17 cellular contexts compared by ENCODE assay signal in the genomic region with DNA sequence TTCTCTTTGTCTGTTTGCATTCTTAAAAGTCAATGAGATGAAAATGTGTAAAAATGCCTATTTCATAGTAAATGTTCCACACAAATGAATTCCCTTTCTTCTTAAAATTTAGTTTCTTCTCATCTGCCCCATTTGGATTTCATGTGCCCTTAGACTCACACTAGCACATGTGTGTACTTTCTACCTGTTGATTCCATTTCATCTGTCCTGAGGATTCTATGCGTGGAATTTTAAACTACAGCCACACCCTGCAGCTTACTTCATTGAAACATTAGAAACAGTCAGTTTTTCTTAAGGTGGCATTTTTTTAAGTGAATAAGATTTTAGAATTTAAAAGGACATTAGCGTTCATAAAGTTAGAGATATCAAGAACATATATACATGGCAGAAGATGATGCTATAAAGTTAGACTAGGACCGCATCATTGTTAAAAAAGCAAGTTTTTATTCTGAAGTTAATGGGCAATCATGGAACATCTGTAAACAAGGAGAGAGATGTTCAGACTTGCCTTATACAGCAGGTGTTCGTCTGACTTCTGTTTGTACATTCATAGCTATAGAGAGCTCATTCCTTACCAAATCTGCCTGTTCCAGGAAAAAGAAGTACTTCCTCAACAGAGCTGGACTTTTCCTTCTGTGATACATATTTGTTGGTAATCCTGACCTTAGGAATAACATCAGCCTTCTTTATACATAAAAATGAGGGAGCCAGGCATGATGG. TPM values are rescaled to one million over a fixed set of nuclear protein-coding genes. Genes with fewer than 3 reads are reported as not detected.
A peak's percentile ranks its signal among the peaks of the same experiment; 100 is the strongest.
DNase-seq lines count a peak whose midpoint lies in the region; ATAC-seq, FAIRE-seq and TF ChIP-seq lines count a peak whose summit lies in the region.
"Had no signal": no experiment of that assay in that cellular context is flagged by ENCODE, and none has a peak within 500 bp of the region (broad histone marks: within the 10 kb centered on the region; RNA-seq: fewer than 3 reads in every experiment).

No MANE protein-coding gene starts in this region.

- no peak overlapping the region for H2AFZ ChIP-seq in mammary epithelial cell (ENCODE audit: low read depth, low read length)
- H2AFZ ChIP-seq in trophoblast cell (ENCODE audit: insufficient read depth, low read length, poor library complexity) = no peak overlapping the region
- H2AFZ ChIP-seq: PC-9 had no signal

- no peak overlapping the region for H2AK5ac ChIP-seq in trophoblast cell (ENCODE audit: low read length)

- no peak for ATAC-seq in sciatic nerve

- no peaks in the 10 kb centered on the region for H3K36me3 ChIP-seq in mammary epithelial cell (ENCODE audit: insufficient read depth, low read length)
- H3K36me3 ChIP-seq in trophoblast cell (ENCODE audit: control insufficient read depth in 1 of 2, insufficient read depth in 2 of 2, low read length in 2 of 2) = no peaks in the 10 kb centered on the region
- no peaks in the 10 kb centered on the region for H3K36me3 ChIP-seq in ascending aorta

- peaks cover 13% of the 10 kb centered on the region for H3K79me1 ChIP-seq in trophoblast cell (ENCODE audit: low read length)

- H3K27ac ChIP-seq in mammary epithelial cell (ENCODE audit: insufficient read depth, low read depth, low read length) (no peak overlapping the region), trophoblast cell (ENCODE audit: low read depth, low read length) (no peak overlapping the region), ascending aorta (no peak overlapping the region)
- H3K27ac ChIP-seq: PC-9 had no signal

- H3K18ac ChIP-seq in trophoblast cell (ENCODE audit: low read length) = no peak overlapping the region

- H2BK5ac ChIP-seq in trophoblast cell (ENCODE audit: low read depth, low read length, poor library complexity) = no peak overlapping the region

- TF ChIP-seq CTCF in mammary epithelial cell (conservative IDR thresholded peaks at IDR 0.05 in 1 of 2, IDR thresholded peaks at IDR 0.05 in 1 of 2; ENCODE audit: extremely low read depth in 1 of 2, insufficient read depth in 1 of 2, low read depth in 1 of 2, low read length in 2 of 2) (no peak), ascending aorta (IDR thresholded peaks at IDR 0.05) (no peak)

- H3K4me2 ChIP-seq in mammary epithelial cell (ENCODE audit: insufficient read depth, low read depth, low read length) (peak overlapping the region; percentile 10), trophoblast cell (ENCODE audit: low read length) (no peak overlapping the region)
- H3K4me2 ChIP-seq: PC-9 had no signal

- in situ Hi-C loops in mammary epithelial cell (cut with MboI; ENCODE audit: low sequenced_read_pairs in 2 of 2) = loop anchor here in 1 of 2 donors (10.0 kb wide), 1 partner anchor 108 kb away; no protein-coding TSS in a partner anchor

- dilution Hi-C loops in mammary epithelial cell (cut with HindIII; ENCODE audit: low sequenced_read_pairs) = no loop called here

- intact Hi-C loops in mammary epithelial cell (cut with micrococcal nuclease) = no loop called here
- intact Hi-C loops in ascending aorta (cut with DNase I) = loop anchor here (10.0 kb wide), 1 partner anchor 768 kb away; the partner anchor contains the start of gene LRP8
- intact Hi-C loops in sciatic nerve (cut with DNase I) = no loop called here

- no peak overlapping the region for H3K14ac ChIP-seq in trophoblast cell (ENCODE audit: low read length)

- H3K4me1 ChIP-seq in mammary epithelial cell (ENCODE audit: insufficient read depth, low read length) = peaks cover 21% of the 10 kb centered on the region
- peaks cover 2 to 5% of the 10 kb centered on the region in 2 experiments for H3K4me1 ChIP-seq in trophoblast cell (ENCODE audit: control insufficient read depth in 1 of 2, insufficient read depth in 2 of 2, low read length in 2 of 2)
- H3K4me1 ChIP-seq in ascending aorta = peaks cover 1 to 4% of the 10 kb centered on the region in 2 donors

- no peaks in the 10 kb centered on the region for H3K9me3 ChIP-seq in mammary epithelial cell (replicated peaks; ENCODE audit: insufficient read depth, low read length)
- H3K9me3 ChIP-seq in trophoblast cell (ENCODE audit: insufficient read depth, low read depth, low read length) = no peaks in the 10 kb centered on the region
- H3K9me3 ChIP-seq in ascending aorta = no peaks in the 10 kb centered on the region

- no peak for FAIRE-seq in RCC 7860 (lab: Jason Lieb, UNC)
- FAIRE-seq: A204.1, GM19239 had no signal

- CTCF ChIA-PET in mammary epithelial cell (lab: Charles Lee; ENCODE audit: low non-redundant PET) = interaction anchor here (0.6 kb wide), 1 partner anchor 13 kb away, joined by 3 read pairs; no protein-coding TSS in a partner anchor

- H4K12ac ChIP-seq in trophoblast cell (ENCODE audit: low read depth, low read length) = no peak overlapping the region

- no TSS peak for BruUV-seq in mammary epithelial cell (replicated peaks; lab: Mats Ljungman, UMichigan)

- H4K8ac ChIP-seq in trophoblast cell (ENCODE audit: low read depth, low read length) = no peak overlapping the region

- H4K91ac ChIP-seq in trophoblast cell (ENCODE audit: low read depth, low read length) = no peak overlapping the region

- H3K23ac ChIP-seq in trophoblast cell (ENCODE audit: low read length) = no peak overlapping the region

- H3K4ac ChIP-seq in trophoblast cell (ENCODE audit: low read depth, low read length) = no peak overlapping the region

- no peak overlapping the region for H3K9ac ChIP-seq in mammary epithelial cell (ENCODE audit: insufficient read depth, low read length)
- no peak overlapping the region for H3K9ac ChIP-seq in trophoblast cell (ENCODE audit: low read length)

- H2BK12ac ChIP-seq in trophoblast cell (ENCODE audit: low read length) = no peak overlapping the region

- WGBS in mammary epithelial cell (ENCODE audit: low coverage, missing lambda C conversion rate) = 71% methylated on average over 4 of the region's 4 CpGs
- WGBS in trophoblast cell (ENCODE audit: extremely low coverage, insufficient coverage, insufficient read length) = no CpG with 5 or more reads among the region's 4 CpGs

- H3K79me2 ChIP-seq in mammary epithelial cell (ENCODE audit: insufficient read depth, low read length) (peaks cover 11% of the 10 kb centered on the region), trophoblast cell (ENCODE audit: control insufficient read depth, insufficient read depth, low read length, poor library complexity) (peaks cover 8% of the 10 kb centered on the region)

- no peak overlapping the region for H2BK120ac ChIP-seq in trophoblast cell (ENCODE audit: insufficient read depth, low read length, poor library complexity)

- H3K4me3 ChIP-seq in mammary epithelial cell (replicated peaks in 1 of 3; ENCODE audit: insufficient read depth in 1 of 3, low read depth in 2 of 3, low read length in 3 of 3) = no peak overlapping the region
- H3K4me3 ChIP-seq in trophoblast cell (ENCODE audit: low read depth, low read length) = no peak overlapping the region
- no peak overlapping the region for H3K4me3 ChIP-seq in ascending aorta
- H3K4me3 ChIP-seq: PC-9 had no signal

- H3K27me3 ChIP-seq in mammary epithelial cell (ENCODE audit: insufficient read depth, low read length) = no peaks in the 10 kb centered on the region
- no peaks in the 10 kb centered on the region for H3K27me3 ChIP-seq in trophoblast cell (ENCODE audit: insufficient read depth, low read length)
- H3K27me3 ChIP-seq in ascending aorta = no peaks in the 10 kb centered on the region

- H4K20me1 ChIP-seq in mammary epithelial cell (ENCODE audit: insufficient read depth, low read length) = no peaks in the 10 kb centered on the region

- peak; percentile 54 for DNase-seq in NCI-H2171 treated with DMSO at 0.1 percent for 48 hours (lab: John Stamatoyannopoulos, UW)
- no peak for DNase-seq in NCI-H2171 (lab: John Stamatoyannopoulos, UW)
- DNase-seq in NCI-H146 (lab: John Stamatoyannopoulos, UW) = peak; percentile 18
- no peak for DNase-seq in mammary epithelial cell
- DNase-seq in trophoblast cell = peak; percentile 26 to 69
- no peak for DNase-seq in ascending aorta (ENCODE audit: low spot score in 2 of 2)
- DNase-seq in RCC 7860 (ENCODE audit: low spot score) = no peak
- no peak for DNase-seq in sciatic nerve (ENCODE audit: low spot score)
- DNase-seq: DND-41, GDM1, HCEC 1CT, NCI-H1694 treated with DMSO at 0.1 percent for 48 hours, PC-9, Right ventricle myocardium superior had no signal

RNA-seq across cellular contexts. Expression of gene TUT4, which starts 3.9 kb away (rescaled TPM):
- total RNA-seq in mammary epithelial cell = 10 to 100 TPM; 30.5 to 47.9 TPM
- polyA plus RNA-seq in mammary epithelial cell = 28.3 TPM
- polyA minus RNA-seq in mammary epithelial cell = 90.3 TPM
- polyA plus RNA-seq in trophoblast cell (2013) = 35.7 and 39.6 TPM in 2 replicates
- 36.2 TPM for total RNA-seq in ascending aorta
- total RNA-seq in sciatic nerve = 87.3 TPM

RNA-seq across cellular contexts. Expression of gene GPX7, which starts 45.4 kb away (rescaled TPM):
- total RNA-seq in mammary epithelial cell (10 to 100 TPM in 1 of 2 donors, 1 to 10 TPM in 1; 1.5 to 23.5 TPM), ascending aorta (6.3 TPM), sciatic nerve (12.2 TPM)
- polyA plus RNA-seq in mammary epithelial cell = 1.9 TPM
- polyA minus RNA-seq in mammary epithelial cell = 0.78 TPM
- polyA plus RNA-seq in trophoblast cell (2013) = 28.5 and 29.6 TPM in 2 replicates
- total RNA-seq: HT1080, PC-9 had no signal

Comparison
In these comparisons a context has a peak if more than half of its experiments do, and no peak if none do; other contexts are left out.
1. DNase-seq: peak in NCI-H2171 treated with DMSO at 0.1 percent for 48 hours (single experiment), NCI-H146 (single experiment) and trophoblast cell (2 of 2); none in NCI-H2171 (single experiment), mammary epithelial cell (single experiment), ascending aorta (0 of 2), RCC 7860 (single experiment) and sciatic nerve (single experiment).